Comparison of ENCODE assay signal across 24 cellular contexts in genomic region chr1:84510165-84510564, GRCh38. TPM values are rescaled to one million over a fixed set of nuclear protein-coding genes. Genes with fewer than 3 reads are reported as not detected.
DNase-seq lines count a peak whose midpoint lies in the region; ATAC-seq, FAIRE-seq and TF ChIP-seq lines count a peak whose summit lies in the region.
"Had no signal": no experiment of that assay in that cellular context is flagged by ENCODE, and none has a peak within 500 bp of the region (broad histone marks: within the 10 kb centered on the region; RNA-seq: fewer than 3 reads in every experiment).

No MANE protein-coding gene starts in this region.

- no peaks in the 10 kb centered on the region for H3K36me3 ChIP-seq in HepG2 (replicated peaks in 1 of 2; ENCODE audit: control insufficient read depth in 1 of 2, insufficient read depth in 2 of 2, low read length in 2 of 2)
- H3K36me3 ChIP-seq in right lobe of liver = no peaks in the 10 kb centered on the region
- H3K36me3 ChIP-seq in H1 (ENCODE audit: control insufficient read depth in 2 of 4, insufficient read depth in 4 of 4, low read length in 3 of 4) = no peaks in the 10 kb centered on the region
- H3K36me3 ChIP-seq in upper lobe of right lung = no peaks in the 10 kb centered on the region
- H3K36me3 ChIP-seq: BE2C had no signal

- no peak overlapping the region for H3K9ac ChIP-seq in HepG2 (ENCODE audit: insufficient read depth, low read depth, low read length)
- H3K9ac ChIP-seq in H1 (replicated peaks in 1 of 4; ENCODE audit: extremely low read depth in 1 of 4, low read depth in 3 of 4, low read length in 3 of 4) = no peak overlapping the region
- H3K9ac ChIP-seq: BLaER1 treated with 17β-estradiol and CSF1 and Interleukin-3, amounts not matched to agents 10 nM and 100 nM; GM23248 had no signal

- TF ChIP-seq EP300 in HepG2 (IDR thresholded peaks at IDR 0.05; ENCODE audit: low read depth in 2 of 2, low read length in 2 of 2) = no peak
- TF ChIP-seq EP300 in HepG2 (CRISPR knock-in tag; IDR thresholded peaks at IDR 0.05; ENCODE audit: borderline replicate concordance) = no peak
- TF ChIP-seq EP300 in H1 (IDR thresholded peaks at IDR 0.05; ENCODE audit: borderline replicate concordance in 1 of 2, low read depth in 2 of 2, low read length in 2 of 2) = no peak

- H3K56ac ChIP-seq in H1 (replicated peaks; ENCODE audit: insufficient read length, low read depth, low read length) = no peak overlapping the region

- CTCF ChIA-PET in HepG2 (lab: Yijun Ruan, JAX; ENCODE audit: low intra/inter-chr PET ratio, low total read pairs) (no interaction called here), H1 (lab: Charles Lee; ENCODE audit: partially characterized antibody) (interaction anchor here (1.0 kb wide), 1 partner anchor 32 kb away, joined by 4 read pairs; no protein-coding TSS in a partner anchor)

- no peak overlapping the region for H3K4me3 ChIP-seq in HepG2 (replicated peaks in 1 of 3; ENCODE audit: insufficient read depth in 1 of 3, low read depth in 2 of 3, low read length in 3 of 3)
- H3K4me3 ChIP-seq in right lobe of liver = no peak overlapping the region
- H3K4me3 ChIP-seq in H1 (ENCODE audit: extremely low read depth in 1 of 4, insufficient read depth in 2 of 4, low read depth in 3 of 4, low read length in 4 of 4) = no peak overlapping the region
- H3K4me3 ChIP-seq in upper lobe of right lung = no peak overlapping the region
- H3K4me3 ChIP-seq: BLaER1 treated with 17β-estradiol and CSF1 and Interleukin-3, amounts not matched to agents 10 nM and 100 nM; GM23248 had no signal

- no peak overlapping the region for H2AK5ac ChIP-seq in H1 (ENCODE audit: low read depth, low read length)

- H3K4ac ChIP-seq in H1 (replicated peaks; ENCODE audit: insufficient read length, low read depth, low read length) = no peak overlapping the region

- H3K4me2 ChIP-seq in HepG2 (ENCODE audit: low read depth, low read length) (no peak overlapping the region), H1 (ENCODE audit: insufficient read depth in 1 of 2, low read depth in 2 of 2, low read length in 2 of 2) (no peak overlapping the region)
- H3K4me2 ChIP-seq: BLaER1 treated with 17β-estradiol and CSF1 and Interleukin-3, amounts not matched to agents 10 nM and 100 nM had no signal

- no peak overlapping the region for H4K91ac ChIP-seq in H1 (replicated peaks; ENCODE audit: insufficient read length, low read length)

- TF ChIP-seq CTCF in HepG2 (CRISPR knock-in tag; IDR thresholded peaks at IDR 0.05) (no peak), right lobe of liver (IDR thresholded peaks at IDR 0.05) (no peak), H1 (IDR thresholded peaks at IDR 0.05; ENCODE audit: control extremely low read depth in 1 of 3, insufficient read depth in 1 of 3, low read depth in 1 of 3, low read length in 3 of 3) (no peak), upper lobe of right lung (IDR thresholded peaks at IDR 0.05) (no peak)

- no peak overlapping the region for H2BK5ac ChIP-seq in H1 (ENCODE audit: low read depth, low read length)

- no TSS peak for BruUV-seq in HepG2 (replicated peaks; lab: Mats Ljungman, UMichigan)

- TF ChIP-seq RAD21 in HepG2 (CRISPR knock-in tag; IDR thresholded peaks at IDR 0.05) = no peak
- no peak for TF ChIP-seq RAD21 in H1 (IDR thresholded peaks at IDR 0.05 in 1 of 2, conservative IDR thresholded peaks at IDR 0.05 in 1 of 2; ENCODE audit: low read depth in 2 of 2, low read length in 2 of 2)

- no peak overlapping the region for H2AFZ ChIP-seq in HepG2 (ENCODE audit: low read length)
- H2AFZ ChIP-seq in H1 (ENCODE audit: low read length) = no peak overlapping the region
- H2AFZ ChIP-seq: GM23248 had no signal

- 96% methylated on average over 2 of the region's 2 CpGs for whole genome bisulfite sequencing in HepG2 (ENCODE audit: low lambda C conversion rate)
- WGBS in right lobe of liver (ENCODE audit: insufficient coverage, low coverage, low lambda C conversion rate, missing lambda C conversion rate) = 75% methylated on average over 2 of the region's 2 CpGs
- WGBS in H1 (ENCODE audit: extremely low coverage in 1 of 2, insufficient coverage in 1 of 2, insufficient read length in 1 of 2, insufficient replicate concordance in 2 of 2, low coverage in 1 of 2, low lambda C conversion rate in 2 of 2, missing lambda C conversion rate in 1 of 2), 2 experiments = 73% methylated on average over 2 of the region's 2 CpGs; no CpG with 5 or more reads in 1 of the 2 experiments

- H3K27ac ChIP-seq in HepG2 (ENCODE audit: extremely low read length, insufficient read depth, low read length) (no peak overlapping the region), right lobe of liver (no peak overlapping the region), H1 (ENCODE audit: low read depth, low read length) (no peak overlapping the region), upper lobe of right lung (no peak overlapping the region)
- H3K27ac ChIP-seq: 22Rv1; BLaER1 treated with 17β-estradiol and CSF1 and Interleukin-3, amounts not matched to agents 10 nM and 100 nM; GM23248 had no signal

- no peaks in the 10 kb centered on the region for H3K27me3 ChIP-seq in HepG2 (ENCODE audit: control insufficient read depth in 1 of 2, insufficient read depth in 2 of 2, low read length in 2 of 2)
- H3K27me3 ChIP-seq in right lobe of liver = no peaks in the 10 kb centered on the region
- H3K27me3 ChIP-seq in H1 (replicated peaks in 1 of 4; ENCODE audit: control insufficient read depth in 3 of 4, extremely low read depth in 1 of 4, insufficient read depth in 3 of 4, low read length in 3 of 4) = no peaks in the 10 kb centered on the region
- H3K27me3 ChIP-seq in upper lobe of right lung = no peaks in the 10 kb centered on the region
- H3K27me3 ChIP-seq: BE2C; BLaER1 treated with 17β-estradiol and CSF1 and Interleukin-3, amounts not matched to agents 10 nM and 100 nM had no signal

- in situ Hi-C loops in HepG2 (cut with HindIII; ENCODE audit: extremely low pct_ligation_motif_present, low pct_unique_long_range_greater_than_20kb) = no loop called here

- H3K79me2 ChIP-seq in HepG2 (ENCODE audit: insufficient read depth, low read length) (peaks cover 8% of the 10 kb centered on the region), H1 (ENCODE audit: control insufficient read depth in 1 of 2, insufficient read depth in 2 of 2, low read length in 2 of 2) (peaks cover 0 to 4% of the 10 kb centered on the region in 2 experiments; a peak in 2 of 4 replicates)

- no peak overlapping the region for H3K14ac ChIP-seq in H1 (ENCODE audit: insufficient read length)

- peaks cover 4% of the 10 kb centered on the region; the same call in 1 of the 2 replicates for H3K23me2 ChIP-seq in H1 (ENCODE audit: low read depth, low read length)

- no peaks in the 10 kb centered on the region for H3K9me3 ChIP-seq in HepG2 (ENCODE audit: low read length)
- no peaks in the 10 kb centered on the region for H3K9me3 ChIP-seq in right lobe of liver
- no peaks in the 10 kb centered on the region for H3K9me3 ChIP-seq in H1 (ENCODE audit: insufficient read depth in 2 of 2, low read depth in 1 of 2, low read length in 1 of 2)
- H3K9me3 ChIP-seq in upper lobe of right lung = no peaks in the 10 kb centered on the region
- H3K9me3 ChIP-seq: BE2C had no signal

- intact Hi-C loops in HepG2 (cut with micrococcal nuclease; ENCODE audit: unreplicated experiment) = no loop called here
- intact Hi-C loops in right lobe of liver (cut with DNase I) = no loop called here
- intact Hi-C loops in upper lobe of right lung (cut with DNase I) = no loop called here

- no peak overlapping the region for H2BK20ac ChIP-seq in H1 (ENCODE audit: low read length)

- H4K20me1 ChIP-seq in HepG2 (ENCODE audit: insufficient read depth, low read length) = no peaks in the 10 kb centered on the region; the same call in 1 of the 2 replicates
- peaks cover 0 to 1% of the 10 kb centered on the region in 2 experiments for H4K20me1 ChIP-seq in H1 (replicated peaks in 1 of 2; ENCODE audit: control insufficient read depth in 1 of 2, insufficient read depth in 2 of 2, low read length in 2 of 2)

- no peak overlapping the region for H2BK12ac ChIP-seq in H1 (ENCODE audit: low read depth, low read length)

- H3K4me1 ChIP-seq in HepG2 (ENCODE audit: insufficient read depth, low read length) = peaks cover 19% of the 10 kb centered on the region
- peaks cover 0 to 10% (median 0%) of the 10 kb centered on the region in 4 donors for H3K4me1 ChIP-seq in right lobe of liver
- peaks cover 0 to 2% (median 0%) of the 10 kb centered on the region in 4 experiments; a peak in 4 of 7 replicates for H3K4me1 ChIP-seq in H1 (replicated peaks in 1 of 4; ENCODE audit: control insufficient read depth in 3 of 4, insufficient read depth in 4 of 4, low read length in 3 of 4)
- peaks cover 2% of the 10 kb centered on the region for H3K4me1 ChIP-seq in upper lobe of right lung
- H3K4me1 ChIP-seq: BE2C had no signal

- no peak overlapping the region for H4K8ac ChIP-seq in H1 (ENCODE audit: extremely low read depth, insufficient read depth, low read length)

- H3K79me1 ChIP-seq in H1 (ENCODE audit: low read depth, low read length) = no peaks in the 10 kb centered on the region

- no peak overlapping the region for H4K5ac ChIP-seq in H1 (ENCODE audit: insufficient read length, low read depth, low read length)

- H2BK15ac ChIP-seq in H1 (ENCODE audit: low read length) = no peak overlapping the region

- no peak for TF ChIP-seq POLR2A in HepG2 (IDR thresholded peaks at IDR 0.05; ENCODE audit: insufficient read depth in 1 of 2, low read depth in 2 of 2, low read length in 2 of 2)
- no peak for TF ChIP-seq POLR2A in right lobe of liver (IDR thresholded peaks at IDR 0.05)
- no peak for TF ChIP-seq POLR2A in H1 (IDR thresholded peaks at IDR 0.05; ENCODE audit: control extremely low read depth in 1 of 2, low read depth in 2 of 2, low read length in 2 of 2)

- no peak for ATAC-seq in HepG2
- ATAC-seq in right lobe of liver = no peak
- ATAC-seq in upper lobe of right lung = no peak
- ATAC-seq: HCT116 had no signal

- no peak for DNase-seq in HepG2 (ENCODE audit: low spot score)
- DNase-seq in right lobe of liver = no peak
- DNase-seq in NCI-H526 (lab: John Stamatoyannopoulos, UW) = peak; percentile 78 to 80
- DNase-seq in H1 (ENCODE audit: low read depth in 1 of 2, low spot score in 2 of 2) = no peak
- no peak for DNase-seq in upper lobe of right lung
- DNase-seq in stimulated activated CD8-positive, alpha-beta memory T cell treated with anti-CD3 and anti-CD28 coated beads, Interleukin-4, amount 100 ng/mL, for 48 hours = no peak
- DNase-seq: ACHN; AML-193; BE2C; Calu3; CD4-positive, alpha-beta T cell; COR-L47; DMS53; DMS79 treated with DMSO at 0.1 percent for 48 hours; GF-D8; GM23248; H9 had no signal

- no peak overlapping the region for H3K18ac ChIP-seq in H1 (ENCODE audit: extremely low read depth, low read length)

- H2BK120ac ChIP-seq in H1 (replicated peaks; ENCODE audit: low read depth, low read length) = no peak overlapping the region

- H3K23ac ChIP-seq in H1 (ENCODE audit: insufficient read length) = no peak overlapping the region

- no peak for FAIRE-seq in HepG2 (lab: Jason Lieb, UNC)
- no peak for FAIRE-seq in H1 (lab: Jason Lieb, UNC)
- FAIRE-seq: A204.1, GM12891, GM18507 had no signal

- POLR2A ChIA-PET in HepG2 (lab: Yijun Ruan, JAX) (no interaction called here), H1 (lab: Charles Lee; ENCODE audit: partially characterized antibody) (no interaction called here)

RNA-seq across cellular contexts. Expression of gene GNG5, which starts 3.8 kb away (rescaled TPM):
- 137 and 176 TPM in 2 replicates for total RNA-seq in HepG2 (2016; rRNA removed; fragmentation: Illumina TruSeq; extraction: Trizol)
- 111 and 162 TPM in 2 replicates for total RNA-seq in HepG2 (2016; cell fraction: cytosol; rRNA removed; fragmentation: Illumina TruSeq; extraction: Trizol; ENCODE audit: low read depth)
- 135 and 157 TPM in 2 replicates for total RNA-seq in HepG2 (2016; cell fraction: insoluble cytoplasmic fraction; rRNA removed; fragmentation: Illumina TruSeq; extraction: Trizol)
- total RNA-seq in HepG2 (2016; cell fraction: membrane; rRNA removed; fragmentation: Illumina TruSeq; extraction: Trizol) = 165 and 190 TPM in 2 replicates
- total RNA-seq in HepG2 (2016; cell fraction: nucleus; rRNA removed; fragmentation: Illumina TruSeq; extraction: Trizol) = 98.7 and 103 TPM in 2 replicates
- 84.5 and 103 TPM in 2 replicates for polyA plus RNA-seq in HepG2 (2011; rRNA removed)
- 72.2 and 82.3 TPM in 2 replicates for polyA plus RNA-seq in HepG2 (2011; cell fraction: cytosol; rRNA removed)
- 31.6 and 37.4 TPM in 2 replicates for polyA plus RNA-seq in HepG2 (2011; cell fraction: nucleus; rRNA removed)
- 267 and 273 TPM in 2 replicates for polyA plus RNA-seq in HepG2 (2012)
- 391 and 599 TPM in 2 replicates for polyA plus RNA-seq in HepG2 (2016; cell fraction: cytosol; fragmentation: Illumina TruSeq; extraction: Trizol; ENCODE audit: low read depth)
- 441 and 499 TPM in 2 replicates for polyA plus RNA-seq in HepG2 (2016; cell fraction: insoluble cytoplasmic fraction; fragmentation: Illumina TruSeq; extraction: Trizol; ENCODE audit: low read depth)
- polyA plus RNA-seq in HepG2 (2016; cell fraction: membrane; fragmentation: Illumina TruSeq; extraction: Trizol; ENCODE audit: low read depth) = 465 and 566 TPM in 2 replicates
- polyA plus RNA-seq in HepG2 (2016; cell fraction: nucleus; fragmentation: Illumina TruSeq; extraction: Trizol; ENCODE audit: insufficient read depth, low read depth) = 331 and 334 TPM in 2 replicates
- polyA minus RNA-seq in HepG2 (2011; rRNA and poly(A)+ RNA removed; ENCODE audit: low replicate concordance) = 19.2 and 23.2 TPM in 2 replicates
- 44.8 and 47.3 TPM in 2 replicates for polyA minus RNA-seq in HepG2 (2011; cell fraction: cytosol; rRNA and poly(A)+ RNA removed)
- 31.7 and 40.7 TPM in 2 replicates for polyA minus RNA-seq in HepG2 (2011; cell fraction: nucleus; rRNA and poly(A)+ RNA removed)
- 10 to 100 TPM; 44.5 to 85.0 (median 54.6) TPM for total RNA-seq in right lobe of liver
- 94.0 and 109 TPM in 2 replicates for total RNA-seq in H1 (2021; fragmentation: NEBNext Ultra II Directional; extraction: Animal tissue kit (Norgen Biotek cat#: 25700))
- polyA plus RNA-seq in H1 (2011; rRNA removed) = 89.8 and 104 TPM in 2 replicates
- 64.2 TPM for polyA plus RNA-seq in H1 (2011; cell fraction: cytosol; rRNA removed)
- polyA plus RNA-seq in H1 (2011; cell fraction: nucleus; rRNA removed) = 95.9 TPM
- 138 to 158 TPM (median 145 TPM) in 4 replicates for polyA plus RNA-seq in H1 (2012, experiment 1 of 2)
- polyA plus RNA-seq in H1 (2012, experiment 2 of 2) = 267 TPM
- polyA plus RNA-seq in H1 (2013, experiment 1 of 2) = 223 TPM
- 200 TPM for polyA plus RNA-seq in H1 (2013, experiment 2 of 2)
- polyA minus RNA-seq in H1 (2011; rRNA and poly(A)+ RNA removed) = 13.9 and 14.8 TPM in 2 replicates
- polyA minus RNA-seq in H1 (2011; cell fraction: cytosol; rRNA and poly(A)+ RNA removed) = 46.7 TPM
- 34.0 TPM for polyA minus RNA-seq in H1 (2011; cell fraction: nucleus; rRNA and poly(A)+ RNA removed)
- 133 TPM for total RNA-seq in upper lobe of right lung

RNA-seq across cellular contexts. Expression of gene SPATA1, which starts 4.0 kb away (rescaled TPM):
- total RNA-seq in HepG2 (2016; rRNA removed; fragmentation: Illumina TruSeq; extraction: Trizol) (1.1 and 1.4 TPM in 2 replicates), right lobe of liver (1 to 10 TPM in 3 of 6 experiments, under 1 TPM in 3; 0.31 to 1.7 (median 0.92) TPM), upper lobe of right lung (3.4 TPM)
- 1.5 and 2.6 TPM in 2 replicates for total RNA-seq in HepG2 (2016; cell fraction: cytosol; rRNA removed; fragmentation: Illumina TruSeq; extraction: Trizol; ENCODE audit: low read depth)
- total RNA-seq in HepG2 (2016; cell fraction: insoluble cytoplasmic fraction; rRNA removed; fragmentation: Illumina TruSeq; extraction: Trizol) = 1.5 and 1.7 TPM in 2 replicates
- total RNA-seq in HepG2 (2016; cell fraction: membrane; rRNA removed; fragmentation: Illumina TruSeq; extraction: Trizol) = 1.4 and 1.8 TPM in 2 replicates
- total RNA-seq in HepG2 (2016; cell fraction: nucleus; rRNA removed; fragmentation: Illumina TruSeq; extraction: Trizol) = 4.6 and 6.0 TPM in 2 replicates
- polyA plus RNA-seq in HepG2 (2011; rRNA removed) (0.70 and 0.93 TPM in 2 replicates), H1 (2011; rRNA removed) (0.51 TPM in 1 of 2 replicates, not detected in the other)
- polyA plus RNA-seq in HepG2 (2011; cell fraction: cytosol; rRNA removed) = 0.40 TPM in 2 replicates
- 0.56 and 1.9 TPM in 2 replicates for polyA plus RNA-seq in HepG2 (2011; cell fraction: nucleus; rRNA removed)
- 0.61 and 0.76 TPM in 2 replicates for polyA plus RNA-seq in HepG2 (2012)
- polyA plus RNA-seq in HepG2 (2016; cell fraction: cytosol; fragmentation: Illumina TruSeq; extraction: Trizol; ENCODE audit: low read depth) = 0.62 and 0.69 TPM in 2 replicates
- polyA plus RNA-seq in HepG2 (2016; cell fraction: insoluble cytoplasmic fraction; fragmentation: Illumina TruSeq; extraction: Trizol; ENCODE audit: low read depth) = 1.3 TPM in 2 replicates
- 0.56 and 0.57 TPM in 2 replicates for polyA plus RNA-seq in HepG2 (2016; cell fraction: membrane; fragmentation: Illumina TruSeq; extraction: Trizol; ENCODE audit: low read depth)
- polyA plus RNA-seq in HepG2 (2016; cell fraction: nucleus; fragmentation: Illumina TruSeq; extraction: Trizol; ENCODE audit: insufficient read depth, low read depth) = 3.9 and 5.5 TPM in 2 replicates
- polyA minus RNA-seq in HepG2 (2011; rRNA and poly(A)+ RNA removed; ENCODE audit: low replicate concordance) = 0.52 TPM in 1 of 2 replicates, not detected in the other
- polyA minus RNA-seq in HepG2 (2011; cell fraction: cytosol; rRNA and poly(A)+ RNA removed) = not detected in 2 replicates
- 6.2 and 8.1 TPM in 2 replicates for polyA minus RNA-seq in HepG2 (2011; cell fraction: nucleus; rRNA and poly(A)+ RNA removed)
- total RNA-seq in H1 (2021; fragmentation: NEBNext Ultra II Directional; extraction: Animal tissue kit (Norgen Biotek cat#: 25700)) = 1.1 TPM in 2 replicates
- 0.49 TPM for polyA plus RNA-seq in H1 (2011; cell fraction: cytosol; rRNA removed)
- 1.0 TPM for polyA plus RNA-seq in H1 (2011; cell fraction: nucleus; rRNA removed)
- 0.80 to 1.6 TPM (median 1.3 TPM) in 3 of 4 replicates, not detected in the other for polyA plus RNA-seq in H1 (2012, experiment 1 of 2)
- polyA plus RNA-seq in H1 (2012, experiment 2 of 2) = not detected
- 2.3 TPM for polyA plus RNA-seq in H1 (2013, experiment 1 of 2)
- polyA plus RNA-seq in H1 (2013, experiment 2 of 2) = 2.5 TPM
- polyA minus RNA-seq in H1 (2011; rRNA and poly(A)+ RNA removed) = not detected in 2 replicates
- not detected for polyA minus RNA-seq in H1 (2011; cell fraction: cytosol; rRNA and poly(A)+ RNA removed)
- polyA minus RNA-seq in H1 (2011; cell fraction: nucleus; rRNA and poly(A)+ RNA removed) = 2.8 TPM
- total RNA-seq: G401, GM23248, H9 had no signal

RNA-seq across cellular contexts. Expression of gene RPF1, which starts 31.1 kb away (rescaled TPM):
- total RNA-seq in HepG2 (2016; rRNA removed; fragmentation: Illumina TruSeq; extraction: Trizol) (39.0 and 58.4 TPM in 2 replicates), right lobe of liver (10 to 100 TPM in 5 of 6 experiments, 1 to 10 TPM in 1; 8.6 to 29.7 (median 14.0) TPM), upper lobe of right lung (30.1 TPM)
- 11.4 and 13.2 TPM in 2 replicates for total RNA-seq in HepG2 (2016; cell fraction: cytosol; rRNA removed; fragmentation: Illumina TruSeq; extraction: Trizol; ENCODE audit: low read depth)
- total RNA-seq in HepG2 (2016; cell fraction: insoluble cytoplasmic fraction; rRNA removed; fragmentation: Illumina TruSeq; extraction: Trizol) = 41.0 and 60.2 TPM in 2 replicates
- total RNA-seq in HepG2 (2016; cell fraction: membrane; rRNA removed; fragmentation: Illumina TruSeq; extraction: Trizol) = 14.7 and 18.8 TPM in 2 replicates
- 23.2 and 24.9 TPM in 2 replicates for total RNA-seq in HepG2 (2016; cell fraction: nucleus; rRNA removed; fragmentation: Illumina TruSeq; extraction: Trizol)
- polyA plus RNA-seq in HepG2 (2011; rRNA removed) (18.0 and 23.0 TPM in 2 replicates), H1 (2011; rRNA removed) (10.4 and 18.7 TPM in 2 replicates)
- polyA plus RNA-seq in HepG2 (2011; cell fraction: cytosol; rRNA removed) = 8.8 and 12.7 TPM in 2 replicates
- polyA plus RNA-seq in HepG2 (2011; cell fraction: nucleus; rRNA removed) = 5.6 and 6.2 TPM in 2 replicates
- 16.9 and 23.4 TPM in 2 replicates for polyA plus RNA-seq in HepG2 (2012)
- polyA plus RNA-seq in HepG2 (2016; cell fraction: cytosol; fragmentation: Illumina TruSeq; extraction: Trizol; ENCODE audit: low read depth) = 7.7 and 8.5 TPM in 2 replicates
- polyA plus RNA-seq in HepG2 (2016; cell fraction: insoluble cytoplasmic fraction; fragmentation: Illumina TruSeq; extraction: Trizol; ENCODE audit: low read depth) = 63.0 and 69.9 TPM in 2 replicates
- 8.8 and 11.0 TPM in 2 replicates for polyA plus RNA-seq in HepG2 (2016; cell fraction: membrane; fragmentation: Illumina TruSeq; extraction: Trizol; ENCODE audit: low read depth)
- 31.5 and 32.8 TPM in 2 replicates for polyA plus RNA-seq in HepG2 (2016; cell fraction: nucleus; fragmentation: Illumina TruSeq; extraction: Trizol; ENCODE audit: insufficient read depth, low read depth)
- 1.8 and 7.1 TPM in 2 replicates for polyA minus RNA-seq in HepG2 (2011; rRNA and poly(A)+ RNA removed; ENCODE audit: low replicate concordance)
- polyA minus RNA-seq in HepG2 (2011; cell fraction: cytosol; rRNA and poly(A)+ RNA removed) = 6.5 and 7.5 TPM in 2 replicates
- 18.3 and 21.5 TPM in 2 replicates for polyA minus RNA-seq in HepG2 (2011; cell fraction: nucleus; rRNA and poly(A)+ RNA removed)
- total RNA-seq in H1 (2021; fragmentation: NEBNext Ultra II Directional; extraction: Animal tissue kit (Norgen Biotek cat#: 25700)) = 41.8 and 42.4 TPM in 2 replicates
- 27.5 TPM for polyA plus RNA-seq in H1 (2011; cell fraction: cytosol; rRNA removed)
- 7.5 TPM for polyA plus RNA-seq in H1 (2011; cell fraction: nucleus; rRNA removed)
- 24.3 to 46.3 TPM (median 27.4 TPM) in 4 replicates for polyA plus RNA-seq in H1 (2012, experiment 1 of 2)
- 5.8 TPM for polyA plus RNA-seq in H1 (2012, experiment 2 of 2)
- 66.4 TPM for polyA plus RNA-seq in H1 (2013, experiment 1 of 2)
- 66.9 TPM for polyA plus RNA-seq in H1 (2013, experiment 2 of 2)
- 7.5 and 10.5 TPM in 2 replicates for polyA minus RNA-seq in H1 (2011; rRNA and poly(A)+ RNA removed)
- 10.0 TPM for polyA minus RNA-seq in H1 (2011; cell fraction: cytosol; rRNA and poly(A)+ RNA removed)
- polyA minus RNA-seq in H1 (2011; cell fraction: nucleus; rRNA and poly(A)+ RNA removed) = 11.3 TPM

Comparison
In these comparisons a context has a peak if more than half of its experiments do, and no peak if none do; other contexts are left out.
1. DNase-seq: peak in NCI-H526 (2 of 2); none in HepG2 (single experiment), right lobe of liver (0 of 3), H1 (0 of 2), upper lobe of right lung (single experiment) and stimulated activated CD8-positive, alpha-beta memory T cell treated with anti-CD3 and anti-CD28 coated beads, Interleukin-4, amount 100 ng/mL, for 48 hours (single experiment).
2. Of the 41 proteins assayed by ChIP-seq in both HepG2 and H1: peak only in HepG2: none; only in H1: none; in both: MAFK; in neither: 40.